8 cellular contexts compared by ENCODE assay signal in genomic region chr3:20873235-20873634, GRCh38.
"Had no signal": no experiment of that assay in that cellular context is flagged by ENCODE, and none has a peak within 500 bp of the region (broad histone marks: within the 10 kb centered on the region; RNA-seq: fewer than 3 reads in every experiment).

No MANE protein-coding gene starts in this region.

- H3K27me3 Mint-ChIP-seq: IgD-negative memory B cell had no signal

- H3K36me3 Mint-ChIP-seq: IgD-negative memory B cell had no signal

- H3K4me2 ChIP-seq: GM23338 had no signal

- FAIRE-seq: H1, H54, HTR-8/SVneo had no signal

- H3K4me3 ChIP-seq: GM23338 had no signal

- H3K4me3 Mint-ChIP-seq: GM23338, H9, IgD-negative memory B cell had no signal

- H3K27ac Mint-ChIP-seq: GM23338, H9, IgD-negative memory B cell had no signal

- H2AFZ ChIP-seq: GM23338 had no signal

- DNase-seq: H9, HCEC 1CT, KBM-7 had no signal

- H3K4me1 Mint-ChIP-seq: GM23338, H9, IgD-negative memory B cell had no signal

- ATAC-seq: GM23338 had no signal
